Comparison of ENCODE assay signal across 13 cellular contexts in the genomic region with DNA sequence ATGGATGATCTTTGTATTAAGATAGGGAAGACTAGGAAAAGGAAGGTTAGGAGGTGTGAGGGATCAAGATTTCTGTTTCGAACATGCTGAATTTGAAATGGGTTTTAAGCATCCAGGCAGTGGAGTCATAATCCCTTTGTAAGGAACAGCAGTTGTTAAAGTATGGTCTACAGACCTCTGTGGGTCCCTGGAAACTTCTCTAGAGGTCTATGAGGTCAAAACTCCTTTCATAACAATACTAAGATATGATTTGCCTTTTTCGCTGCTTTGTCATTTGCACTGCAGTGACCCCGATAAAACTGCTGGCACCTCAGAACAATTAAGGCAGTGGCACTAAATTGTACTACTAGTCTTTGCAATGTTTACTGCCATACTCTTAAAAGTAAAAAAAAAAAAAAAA. TPM values are rescaled to one million over a fixed set of nuclear protein-coding genes. Genes with fewer than 3 reads are reported as not detected.
DNase-seq lines count a peak whose midpoint lies in the region; ATAC-seq, FAIRE-seq and TF ChIP-seq lines count a peak whose summit lies in the region.
"Had no signal": no experiment of that assay in that cellular context is flagged by ENCODE, and none has a peak within 500 bp of the region (broad histone marks: within the 10 kb centered on the region; RNA-seq: fewer than 3 reads in every experiment).

No MANE protein-coding gene starts in this region.

- peaks cover 15% of the 10 kb centered on the region for H3K36me3 Mint-ChIP-seq in CD8-positive, alpha-beta T cell
- H3K36me3 Mint-ChIP-seq in activated CD4-positive, alpha-beta memory T cell treated with anti-CD3 and anti-CD28 coated beads, Interleukin-2, amount 10 ng/mL, durations not matched to agents 7 days and 5 days (ENCODE audit: low read depth): peaks cover 35% of the 10 kb centered on the region

- peak; percentile 65 for FAIRE-seq in HTR-8/SVneo (lab: Jason Lieb, UNC)

- no peak overlapping the region for H2BK120ac ChIP-seq in mesendoderm (ENCODE audit: low read depth, low read length)

- CTCF ChIA-PET in CD8-positive, alpha-beta T cell (lab: Charles Lee): no interaction called here
- CTCF ChIA-PET in activated CD4-positive, alpha-beta memory T cell treated with anti-CD3 and anti-CD28 coated beads, Interleukin-2, amount 10 ng/mL, durations not matched to agents 7 days and 5 days (lab: Charles Lee): interaction anchor here (0.7 kb wide), 1 partner anchor 9 kb away, joined by 6 read pairs; no protein-coding TSS in a partner anchor

- H3K4me2 ChIP-seq in mesendoderm (ENCODE audit: low read length): no peak overlapping the region

- H3K9me3 ChIP-seq in CD8-positive, alpha-beta T cell (ENCODE audit: low read length): no peaks in the 10 kb centered on the region
- H3K9me3 ChIP-seq: adrenal gland, sigmoid colon had no signal

- H2BK5ac ChIP-seq in mesendoderm (ENCODE audit: low read length): no peak overlapping the region

- H3K4me3 Mint-ChIP-seq in CD8-positive, alpha-beta T cell: peak overlapping the region; percentile 19
- peak overlapping the region; percentile 99 for H3K4me3 Mint-ChIP-seq in activated CD4-positive, alpha-beta memory T cell treated with anti-CD3 and anti-CD28 coated beads, Interleukin-2, amount 10 ng/mL, durations not matched to agents 7 days and 5 days

- no peak overlapping the region for H2BK15ac ChIP-seq in mesendoderm (replicated peaks; ENCODE audit: low read depth)

- peaks cover 7% of the 10 kb centered on the region for H3K4me1 ChIP-seq in CD8-positive, alpha-beta T cell (ENCODE audit: insufficient read depth, low read length)
- no peaks in the 10 kb centered on the region for H3K4me1 ChIP-seq in mesendoderm (ENCODE audit: control insufficient read depth, low read depth, low read length)

- H3K23ac ChIP-seq in mesendoderm (ENCODE audit: low read length): no peak overlapping the region

- peak overlapping the region; percentile 97 for H3K9ac ChIP-seq in mesendoderm (ENCODE audit: low read length)

- no peak for TF ChIP-seq CTCF in CD8-positive, alpha-beta T cell (IDR thresholded peaks at IDR 0.05)

- no peaks in the 10 kb centered on the region for H3K9me3 Mint-ChIP-seq in CD8-positive, alpha-beta T cell
- no peaks in the 10 kb centered on the region for H3K9me3 Mint-ChIP-seq in activated CD4-positive, alpha-beta memory T cell treated with anti-CD3 and anti-CD28 coated beads, Interleukin-2, amount 10 ng/mL, durations not matched to agents 7 days and 5 days

- no peak overlapping the region for H3K27ac Mint-ChIP-seq in CD8-positive, alpha-beta T cell
- H3K27ac Mint-ChIP-seq in activated CD4-positive, alpha-beta memory T cell treated with anti-CD3 and anti-CD28 coated beads, Interleukin-2, amount 10 ng/mL, durations not matched to agents 7 days and 5 days: peak overlapping the region; percentile 92

- no peaks in the 10 kb centered on the region for H3K27me3 Mint-ChIP-seq in CD8-positive, alpha-beta T cell (ENCODE audit: low read depth)
- H3K27me3 Mint-ChIP-seq in activated CD4-positive, alpha-beta memory T cell treated with anti-CD3 and anti-CD28 coated beads, Interleukin-2, amount 10 ng/mL, durations not matched to agents 7 days and 5 days: no peaks in the 10 kb centered on the region

- H3K56ac ChIP-seq in mesendoderm (ENCODE audit: low read length): peak overlapping the region; percentile 17

- H3K36me3 ChIP-seq in CD8-positive, alpha-beta T cell (ENCODE audit: insufficient read depth, low read length): no peaks in the 10 kb centered on the region
- H3K36me3 ChIP-seq in mesendoderm (ENCODE audit: control insufficient read depth, insufficient read depth, low read length): no peaks in the 10 kb centered on the region
- H3K36me3 ChIP-seq: adrenal gland had no signal

- peaks cover 15% of the 10 kb centered on the region for H3K79me2 ChIP-seq in mesendoderm (ENCODE audit: control insufficient read depth, insufficient read depth, low read length)

- POLR2A ChIA-PET in CD8-positive, alpha-beta T cell (lab: Charles Lee): no interaction called here
- POLR2A ChIA-PET in activated CD4-positive, alpha-beta memory T cell treated with anti-CD3 and anti-CD28 coated beads, Interleukin-2, amount 10 ng/mL, durations not matched to agents 7 days and 5 days (lab: Charles Lee): interaction anchor here (0.6 to 2.4 kb wide), 4 partner anchors 109 to 811 kb away, joined by 3 to 8 read pairs (median 3); a partner anchor contains a TSS

- no peak overlapping the region for H3K18ac ChIP-seq in mesendoderm (ENCODE audit: low read length)

- no peak overlapping the region for H3K27ac ChIP-seq in CD8-positive, alpha-beta T cell (ENCODE audit: low read depth, low read length)
- H3K27ac ChIP-seq in mesendoderm (ENCODE audit: low read depth, low read length): no peak overlapping the region
- H3K27ac ChIP-seq: adrenal gland, sigmoid colon had no signal

- peaks cover 26% of the 10 kb centered on the region for H3K4me1 Mint-ChIP-seq in CD8-positive, alpha-beta T cell (ENCODE audit: low read depth)
- peaks cover 48% of the 10 kb centered on the region for H3K4me1 Mint-ChIP-seq in activated CD4-positive, alpha-beta memory T cell treated with anti-CD3 and anti-CD28 coated beads, Interleukin-2, amount 10 ng/mL, durations not matched to agents 7 days and 5 days

- H4K8ac ChIP-seq in mesendoderm (ENCODE audit: low read depth, low read length): no peak overlapping the region

- H2AK5ac ChIP-seq in mesendoderm (ENCODE audit: low read length): no peak overlapping the region

- H3K4ac ChIP-seq in mesendoderm (ENCODE audit: low read depth, low read length): no peak overlapping the region

- DNase-seq in CD8-positive, alpha-beta T cell: no peak
- DNase-seq in HTR-8/SVneo (ENCODE audit: insufficient read length, low spot score): no peak
- DNase-seq in activated CD4-positive, alpha-beta memory T cell treated with anti-CD3 and anti-CD28 coated beads, Interleukin-2, amount 10 ng/mL, durations not matched to agents 7 days and 5 days: no peak
- DNase-seq in mesendoderm: no peak
- DNase-seq in cerebellar cortex (ENCODE audit: low spot score): no peak
- DNase-seq in SIG-M5 treated with dmso at 0.1 percent for 504 hours (lab: John Stamatoyannopoulos, UW; ENCODE audit: unreplicated experiment): no peak
- no peak for DNase-seq in NCI-H510A (lab: John Stamatoyannopoulos, UW)
- DNase-seq: adrenal gland, kidney glomerular epithelial cell, NCI-H510A treated with DMSO at 0.1 percent for 48 hours, sigmoid colon, T1000 had no signal

- peaks cover 5% of the 10 kb centered on the region for H3K79me1 ChIP-seq in mesendoderm (ENCODE audit: low read length)

- no peak for ATAC-seq in CD8-positive, alpha-beta T cell
- no peak for ATAC-seq in GM21576 (IDR thresholded peaks at IDR 0.05; ENCODE audit: unreplicated experiment)

- intact Hi-C loops in CD8-positive, alpha-beta T cell (cut with DNase I, micrococcal nuclease): no loop called here

- no peak overlapping the region for H3K4me3 ChIP-seq in CD8-positive, alpha-beta T cell (ENCODE audit: low read depth, low read length)
- H3K4me3 ChIP-seq in mesendoderm (ENCODE audit: low read length): no peak overlapping the region
- H3K4me3 ChIP-seq: adrenal gland, sigmoid colon had no signal

- WGBS in mesendoderm (ENCODE audit: extremely low coverage, insufficient coverage, low lambda C conversion rate): no CpG with 5 or more reads among the region's 3 CpGs

- H4K5ac ChIP-seq in mesendoderm (ENCODE audit: low read length): no peak overlapping the region

- H3K27me3 ChIP-seq in CD8-positive, alpha-beta T cell (ENCODE audit: insufficient read depth, low read length): no peaks in the 10 kb centered on the region
- H3K27me3 ChIP-seq in mesendoderm (ENCODE audit: insufficient read depth, low read length, poor library complexity): no peaks in the 10 kb centered on the region
- H3K27me3 ChIP-seq: adrenal gland, sigmoid colon had no signal

RNA-seq across cellular contexts. Expression of a gene that starts 1.5 kb away (rescaled TPM):
- total RNA-seq in CD8-positive, alpha-beta T cell: 1 to 10 TPM in 1 of 2 experiments, under 1 TPM in 1; 0.87 to 1.6 TPM
- total RNA-seq in activated CD4-positive, alpha-beta memory T cell treated with anti-CD3 and anti-CD28 coated beads, Interleukin-2, amount 10 ng/mL, durations not matched to agents 7 days and 5 days: 10 to 100 TPM; 43.5 to 45.6 TPM
- 59.9 TPM for polyA plus RNA-seq in mesendoderm (2013, experiment 1 of 2)
- 58.4 TPM for polyA plus RNA-seq in mesendoderm (2013, experiment 2 of 2)

RNA-seq across cellular contexts. Expression of a gene that starts 21.8 kb away (rescaled TPM):
- 1 to 10 TPM; 5.8 to 7.3 TPM for total RNA-seq in CD8-positive, alpha-beta T cell
- total RNA-seq in activated CD4-positive, alpha-beta memory T cell treated with anti-CD3 and anti-CD28 coated beads, Interleukin-2, amount 10 ng/mL, durations not matched to agents 7 days and 5 days: 10 to 100 TPM; 22.9 to 24.4 TPM
- 7.0 TPM for polyA plus RNA-seq in mesendoderm (2013, experiment 1 of 2)
- 8.0 TPM for polyA plus RNA-seq in mesendoderm (2013, experiment 2 of 2)

Comparison
In these comparisons a context has a peak if more than half of its experiments do, and no peak if none do; other contexts are left out.
1. RNA of a gene that starts 1.5 kb away (total RNA-seq): 43.5 to 45.6 TPM in activated CD4-positive, alpha-beta memory T cell treated with anti-CD3 and anti-CD28 coated beads, Interleukin-2, amount 10 ng/mL, durations not matched to agents 7 days and 5 days; 0.87 to 1.6 TPM in CD8-positive, alpha-beta T cell; every median in the first group is over 10 times any median in the second.